ENCODE assay signal across 25 cellular contexts in genomic region chr7:40851001-40851400, GRCh38.
"Had no signal": no experiment of that assay in that cellular context is flagged by ENCODE, and none has a peak within 500 bp of the region (broad histone marks: within the 10 kb centered on the region; RNA-seq: fewer than 3 reads in every experiment).

No MANE protein-coding gene starts in this region.

- H3K9me3 ChIP-seq: left ventricle myocardium inferior, neutrophil, right atrium auricular region, right lobe of liver, stomach, testis, thyroid gland, transverse colon, upper lobe of left lung, vagina had no signal

- H3K9me3 Mint-ChIP-seq: mesothelial cell of epicardium; nephron progenitor cell; neural progenitor cell; stimulated activated naive B cell treated with anti-CD40 and anti-IgM and Interleukin-4, amounts not matched to agents 10 μg/mL and 1 μg/mL and 100 μg/mL, for 72 hours had no signal

- H3K27ac Mint-ChIP-seq: mesothelial cell of epicardium; naive B cell; natural killer cell; nephron progenitor cell; neural progenitor cell; stimulated activated naive B cell treated with anti-CD40 and anti-IgM and Interleukin-4, amounts not matched to agents 10 μg/mL and 1 μg/mL and 100 μg/mL, for 72 hours had no signal

- H3K36me3 ChIP-seq: left ventricle myocardium inferior, neural progenitor cell, neutrophil, right atrium auricular region, right lobe of liver, stomach, thyroid gland, transverse colon, upper lobe of left lung, vagina had no signal

- H3K27me3 Mint-ChIP-seq: naive B cell; stimulated activated naive B cell treated with anti-CD40 and anti-IgM and Interleukin-4, amounts not matched to agents 10 μg/mL and 1 μg/mL and 100 μg/mL, for 72 hours had no signal

- H3K27me3 ChIP-seq: neural progenitor cell, neutrophil, right atrium auricular region, right lobe of liver, stomach, testis, thyroid gland, transverse colon, upper lobe of left lung, vagina had no signal

- H3K4me1 Mint-ChIP-seq: naive B cell; natural killer cell; neural progenitor cell; stimulated activated naive B cell treated with anti-CD40 and anti-IgM and Interleukin-4, amounts not matched to agents 10 μg/mL and 1 μg/mL and 100 μg/mL, for 72 hours had no signal

- DNase-seq: islet precursor cell; left ventricle myocardium inferior; mesendoderm; naive B cell; natural killer cell; nephron progenitor cell; occipital lobe; right lobe of liver; stimulated activated CD4-positive, alpha-beta T cell treated with anti-CD3 and anti-CD28 coated beads, Interleukin-2, amount 100 ng/mL, for 24 hours; stimulated activated CD4-positive, alpha-beta T cell treated with anti-CD3 and anti-CD28 coated beads, Interleukin-4, amount 100 ng/mL, for 1 hour; stimulated activated naive B cell treated with anti-CD40 and anti-IgM and Interleukin-4, amounts not matched to agents 10 μg/mL and 1 μg/mL and 100 μg/mL, for 72 hours; stimulated activated naive CD8-positive, alpha-beta T cell treated with anti-CD3 and anti-CD28 coated beads, Interleukin-15, Interleukin-2, amounts not matched to agents 100 U/mL and 50 U/mL, for 24 hours; stomach; testis; thyroid gland; transverse colon; upper lobe of left lung had no signal

- H3K4me3 ChIP-seq: left ventricle myocardium inferior, lung, neural progenitor cell, right atrium auricular region, right lobe of liver, smooth muscle cell, stomach, testis, thyroid gland, transverse colon, upper lobe of left lung, vagina had no signal

- H3K27ac ChIP-seq: left ventricle myocardium inferior, neural progenitor cell, neutrophil, parathyroid adenoma, right atrium auricular region, right lobe of liver, stomach, testis, thyroid gland, transverse colon, upper lobe of left lung, vagina had no signal

- ATAC-seq: natural killer cell; right lobe of liver; stimulated activated naive B cell treated with anti-CD40 and anti-IgM and Interleukin-4, amounts not matched to agents 10 μg/mL and 1 μg/mL and 100 μg/mL, for 72 hours; stimulated activated naive CD8-positive, alpha-beta T cell treated with anti-CD3 and anti-CD28 coated beads, Interleukin-15, Interleukin-2, amounts not matched to agents 100 U/mL and 50 U/mL, for 24 hours had no signal

- H2AFZ ChIP-seq: neural progenitor cell, parathyroid adenoma had no signal

- H3K79me2 ChIP-seq: parathyroid adenoma had no signal

- H3K36me3 Mint-ChIP-seq: mesothelial cell of epicardium; naive B cell; natural killer cell; neural progenitor cell; stimulated activated naive B cell treated with anti-CD40 and anti-IgM and Interleukin-4, amounts not matched to agents 10 μg/mL and 1 μg/mL and 100 μg/mL, for 72 hours had no signal

- H3K4me2 ChIP-seq: neural progenitor cell, smooth muscle cell had no signal

- H3K9ac ChIP-seq: neural progenitor cell, parathyroid adenoma had no signal

- H3K4me3 Mint-ChIP-seq: mesothelial cell of epicardium; naive B cell; natural killer cell; nephron progenitor cell; neural progenitor cell; stimulated activated naive B cell treated with anti-CD40 and anti-IgM and Interleukin-4, amounts not matched to agents 10 μg/mL and 1 μg/mL and 100 μg/mL, for 72 hours had no signal
